In the genomic region with DNA sequence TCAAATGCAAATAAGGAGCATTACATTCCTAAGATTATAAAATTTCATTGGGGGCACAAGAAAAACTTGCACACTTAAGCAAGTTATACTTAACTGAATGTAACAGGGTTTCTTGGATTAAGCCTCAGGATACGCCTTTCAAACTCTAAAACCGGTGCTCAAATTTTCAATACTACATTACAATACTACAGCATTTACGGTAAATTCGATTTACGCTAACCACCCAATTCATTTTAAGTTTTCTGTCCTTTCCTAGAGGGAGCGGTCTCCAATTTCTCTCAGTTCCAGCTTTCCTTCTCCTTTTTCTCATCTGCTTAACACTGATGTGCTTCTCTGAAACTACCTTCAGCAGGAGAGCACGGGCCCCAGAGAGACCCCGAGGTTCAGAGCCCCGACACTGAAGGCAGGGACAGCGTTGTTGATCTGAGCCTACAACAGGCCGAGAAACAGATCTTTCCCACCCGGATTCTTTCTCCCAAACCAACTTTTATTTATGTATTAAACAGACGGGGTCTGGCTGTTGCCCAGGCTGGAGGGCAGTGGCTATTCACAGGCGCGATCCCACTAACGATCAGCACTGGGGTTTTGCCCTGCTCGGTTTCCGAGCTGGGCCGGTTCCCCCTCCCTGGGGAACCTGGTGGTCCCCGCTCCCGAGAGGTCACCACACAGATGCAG, we compare ENCODE assay signal across 8 cellular contexts. TPM values are rescaled to one million over a fixed set of nuclear protein-coding genes. Genes with fewer than 3 reads are reported as not detected.
DNase-seq lines count a peak whose midpoint lies in the region; ATAC-seq and TF ChIP-seq lines count a peak whose summit lies in the region.

No MANE protein-coding gene starts in this region.

- H3K36me3 ChIP-seq in muscle layer of colon (ENCODE audit: insufficient read depth, low read length): no peaks in the 10 kb centered on the region

- TF ChIP-seq CTCF in NB4 (IDR thresholded peaks at IDR 0.05; ENCODE audit: low read depth, low read length): no peak
- TF ChIP-seq CTCF in choroid plexus epithelial cell (conservative IDR thresholded peaks at IDR 0.05; ENCODE audit: low read depth, low read length): no peak

- peak overlapping the region; percentile 96 for H3K27ac ChIP-seq in muscle layer of colon (ENCODE audit: low read depth, low read length)

- ATAC-seq in GM21360 (IDR thresholded peaks at IDR 0.05; ENCODE audit: unreplicated experiment) (peak; percentile 33), GM19351 (IDR thresholded peaks at IDR 0.05; ENCODE audit: unreplicated experiment) (no peak)

- H3K4me1 ChIP-seq in muscle layer of colon (ENCODE audit: insufficient read depth, low read length): peaks cover 14% of the 10 kb centered on the region

- no peaks in the 10 kb centered on the region for H3K27me3 ChIP-seq in muscle layer of colon (ENCODE audit: control insufficient read depth in 1 of 2, insufficient read depth in 2 of 2, low read length in 2 of 2)

- H3K9me3 ChIP-seq in muscle layer of colon (ENCODE audit: low read length): no peaks in the 10 kb centered on the region

- no peak for TF ChIP-seq POLR2A in NB4 (IDR thresholded peaks at IDR 0.05; ENCODE audit: extremely low read depth, insufficient read length)

- peak overlapping the region; percentile 91 for H3K9ac ChIP-seq in muscle layer of colon (ENCODE audit: low read length)

- peak overlapping the region; percentile 85 for H3K4me3 ChIP-seq in NB4 (ENCODE audit: low read depth, low read length)
- H3K4me3 ChIP-seq in choroid plexus epithelial cell (ENCODE audit: low read depth, low read length): peak overlapping the region; percentile 100
- H3K4me3 ChIP-seq in muscle layer of colon (ENCODE audit: low read depth in 1 of 2, low read length in 2 of 2): peak overlapping the region; percentile 78 to 88

- DNase-seq in NB4 (ENCODE audit: low read depth) (no peak), choroid plexus epithelial cell (ENCODE audit: low read depth) (peak; percentile 18), mucosa of gallbladder (ENCODE audit: low spot score) (no peak), NCI-H1092 treated with DMSO at 0.1 percent for 48 hours (lab: John Stamatoyannopoulos, UW) (no peak), HPDE6-E6E7 (ENCODE audit: extremely low spot score) (no peak)

RNA-seq across cellular contexts. Expression of gene ZNF425, which starts 0.8 kb away (rescaled TPM):
- total RNA-seq in mucosa of gallbladder: 2.8 TPM

RNA-seq across cellular contexts. Expression of gene ZNF398, which starts 21.9 kb away (rescaled TPM):
- 15.3 TPM for total RNA-seq in mucosa of gallbladder

RNA-seq across cellular contexts. Expression of gene ZNF786, which starts 34.8 kb away (rescaled TPM):
- 7.0 TPM for total RNA-seq in mucosa of gallbladder
